1 cellular context compared by ENCODE assay signal in the genomic region with DNA sequence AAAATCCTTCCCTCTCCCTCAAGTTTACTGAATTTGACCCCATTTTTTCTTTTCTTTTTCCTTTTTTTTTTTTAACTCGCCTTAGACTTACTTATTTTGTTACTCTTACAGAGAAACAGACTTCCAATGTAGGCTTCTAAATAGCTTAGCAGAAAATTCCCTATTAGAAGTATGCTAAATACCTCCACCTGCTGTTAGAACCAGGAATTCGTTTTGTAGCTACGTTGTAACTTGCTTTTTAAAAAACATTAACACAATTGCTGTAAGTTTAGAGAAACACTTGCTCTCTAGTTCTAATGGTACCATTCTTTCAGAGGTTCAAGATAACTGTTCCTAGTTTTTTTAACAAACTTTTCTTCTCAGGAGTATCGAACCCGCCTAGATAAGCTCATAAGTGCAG.
TF ChIP-seq lines count a peak whose summit lies in the region.

No MANE protein-coding gene starts in this region.

TF ChIP-seq in GM12878, 131 proteins besides CTCF, POLR2A, EP300 and RAD21 (continued from another document):
- no peak for TF ChIP-seq ZBTB11 (CRISPR knock-in tag; IDR thresholded peaks at IDR 0.05)
- TF ChIP-seq LARP7 (IDR thresholded peaks at IDR 0.05) = no peak
- no peak for TF ChIP-seq SMAD5 (IDR thresholded peaks at IDR 0.05; ENCODE audit: low read depth)
- no peak for TF ChIP-seq GABPA (IDR thresholded peaks at IDR 0.05; ENCODE audit: low read depth)
- TF ChIP-seq CBFB (IDR thresholded peaks at IDR 0.05; ENCODE audit: low read depth) = no peak
- no peak for TF ChIP-seq SIN3A (IDR thresholded peaks at IDR 0.05; ENCODE audit: low read depth, low read length)
- TF ChIP-seq ZZZ3 (IDR thresholded peaks at IDR 0.05; ENCODE audit: control insufficient read depth, insufficient read length, low read depth) = no peak
- TF ChIP-seq PAX8 (IDR thresholded peaks at IDR 0.05) = no peak
